Comparison of ENCODE assay signal across 1 cellular context in the genomic region with DNA sequence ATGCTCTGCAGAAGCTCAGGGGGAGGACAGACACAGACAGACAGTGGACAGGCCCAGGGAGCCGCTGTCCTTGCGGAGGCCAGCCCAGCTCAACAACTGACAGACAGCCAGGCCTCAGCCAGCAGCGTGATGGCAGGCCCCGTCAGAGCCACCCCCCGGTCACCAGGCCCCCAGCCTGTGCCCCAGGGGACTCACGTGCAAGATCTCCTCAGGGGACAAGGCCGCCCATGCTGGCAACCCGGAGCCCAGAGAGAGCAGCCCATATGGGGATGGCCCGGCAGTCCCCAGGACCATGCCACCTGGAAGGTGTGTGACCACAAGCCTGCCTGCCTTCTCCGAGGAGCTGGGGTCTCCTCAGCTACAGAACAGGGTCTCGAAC.
TF ChIP-seq lines count a peak whose summit lies in the region.

No MANE protein-coding gene starts in this region.

TF ChIP-seq in HepG2, 621 proteins besides CTCF, POLR2A, EP300 and RAD21:
- no peak for TF ChIP-seq CCAR2 (optimal IDR thresholded peaks at IDR 0.05; ENCODE audit: low read depth, low read length)
- TF ChIP-seq ZNF772 (CRISPR knock-in tag; IDR thresholded peaks at IDR 0.05): no peak
- TF ChIP-seq, protein P1, sequence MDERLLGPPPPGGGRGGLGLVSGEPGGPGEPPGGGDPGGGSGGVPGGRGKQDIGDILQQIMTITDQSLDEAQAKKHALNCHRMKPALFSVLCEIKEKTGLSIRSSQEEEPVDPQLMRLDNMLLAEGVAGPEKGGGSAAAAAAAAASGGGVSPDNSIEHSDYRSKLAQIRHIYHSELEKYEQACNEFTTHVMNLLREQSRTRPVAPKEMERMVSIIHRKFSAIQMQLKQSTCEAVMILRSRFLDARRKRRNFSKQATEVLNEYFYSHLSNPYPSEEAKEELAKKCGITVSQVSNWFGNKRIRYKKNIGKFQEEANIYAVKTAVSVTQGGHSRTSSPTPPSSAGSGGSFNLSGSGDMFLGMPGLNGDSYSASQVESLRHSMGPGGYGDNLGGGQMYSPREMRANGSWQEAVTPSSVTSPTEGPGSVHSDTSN (CRISPR knock-in tag; IDR thresholded peaks at IDR 0.05): no peak
- TF ChIP-seq ZNF512 (CRISPR knock-in tag; IDR thresholded peaks at IDR 0.05): no peak
- TF ChIP-seq SRF (IDR thresholded peaks at IDR 0.05; ENCODE audit: low read depth, low read length): no peak
- TF ChIP-seq ZNF441 (CRISPR knock-in tag; IDR thresholded peaks at IDR 0.05; ENCODE audit: borderline replicate concordance): no peak
